ENCODE assay signal across 21 cellular contexts in the genomic region with DNA sequence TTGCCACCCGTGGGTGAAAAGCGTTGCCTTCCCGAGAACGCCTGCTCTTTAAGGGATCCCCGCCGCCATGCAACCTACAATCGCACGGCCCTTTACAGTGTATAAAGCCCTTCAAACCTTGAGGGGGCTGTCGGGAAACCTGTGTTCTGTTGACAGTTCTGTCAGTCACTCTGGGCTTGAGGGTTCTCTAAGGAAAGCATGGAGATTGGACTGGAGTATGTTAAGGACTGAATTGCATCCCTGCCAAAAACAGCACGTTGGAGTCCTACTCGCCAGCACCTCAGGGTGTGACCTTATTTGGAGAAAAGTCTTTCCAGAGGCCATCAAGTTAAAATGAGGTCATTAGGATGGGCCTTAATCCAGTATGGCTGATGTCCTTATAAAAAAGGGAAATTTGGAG.
A peak's percentile ranks its signal among the peaks of the same experiment; 100 is the strongest.
DNase-seq lines count a peak whose midpoint lies in the region; ATAC-seq and TF ChIP-seq lines count a peak whose summit lies in the region.
"Had no signal": no experiment of that assay in that cellular context is flagged by ENCODE, and none has a peak within 500 bp of the region (broad histone marks: within the 10 kb centered on the region; RNA-seq: fewer than 3 reads in every experiment).

No MANE protein-coding gene starts in this region.

- no peaks in the 10 kb centered on the region for H3K27me3 Mint-ChIP-seq in HFFc6 (ENCODE audit: insufficient read depth)
- H3K27me3 Mint-ChIP-seq in effector memory CD8-positive, alpha-beta T cell, result no peaks in the 10 kb centered on the region
- H3K27me3 Mint-ChIP-seq: B cell had no signal

- H3K4me3 Mint-ChIP-seq in HFFc6, result 0 out of 2 replicates have a peak overlapping the region, but pooled peaks have one; percentile 32
- H3K4me3 Mint-ChIP-seq in effector memory CD8-positive, alpha-beta T cell, result no peak overlapping the region
- H3K4me3 Mint-ChIP-seq: B cell had no signal

- ATAC-seq in effector memory CD8-positive, alpha-beta T cell (replicated peaks), result no peak
- no peak for ATAC-seq in HG03378 (IDR thresholded peaks at IDR 0.05; ENCODE audit: unreplicated experiment)
- ATAC-seq: Right ventricle myocardium inferior had no signal

- H3K9me3 ChIP-seq in neutrophil, result no peaks in the 10 kb centered on the region
- H3K9me3 ChIP-seq: sigmoid colon, transverse colon had no signal

- H3K4me1 ChIP-seq in neutrophil (ENCODE audit: control insufficient read depth in 1 of 2, insufficient read depth in 1 of 2, low read depth in 1 of 2, low read length in 1 of 2), result peaks cover 75 to 85% of the 10 kb centered on the region in 2 experiments

- H3K27ac ChIP-seq in neutrophil, result peak overlapping the region; percentile 91
- H3K27ac ChIP-seq: 22Rv1 had no signal

- H3K27me3 ChIP-seq in neutrophil, result no peaks in the 10 kb centered on the region
- H3K27me3 ChIP-seq: sigmoid colon, transverse colon had no signal

- DNase-seq in DMS 273 (lab: John Stamatoyannopoulos, UW; ENCODE audit: unreplicated experiment) (peak; percentile 10), DMS 273 treated with DMSO at 0.1 percent for 48 hours (lab: John Stamatoyannopoulos, UW) (no peak), HFFc6 (no peak), midbrain (lab: John Stamatoyannopoulos, UW) (no peak)
- no peak for DNase-seq in effector memory CD8-positive, alpha-beta T cell
- no peak for DNase-seq in stimulated activated CD8-positive, alpha-beta memory T cell treated with anti-CD3 and anti-CD28 coated beads, Interleukin-4, amount 100 ng/mL, for 48 hours
- DNase-seq: effector CD8-positive, alpha-beta T cell; GOT3; Kasumi-1; NCI-H1105; NCI-H69; posterior cingulate gyrus; sigmoid colon; stimulated activated naive CD4-positive, alpha-beta T cell treated with Interleukin-2 at 50 U/mL for 16 hours; SW 1271; transverse colon had no signal

- no peaks in the 10 kb centered on the region for H3K36me3 Mint-ChIP-seq in HFFc6 (ENCODE audit: low read depth)
- peaks cover 16% of the 10 kb centered on the region for H3K36me3 Mint-ChIP-seq in effector memory CD8-positive, alpha-beta T cell (ENCODE audit: insufficient read depth)

- no peaks in the 10 kb centered on the region for H3K36me3 ChIP-seq in neutrophil
- H3K36me3 ChIP-seq: sigmoid colon, transverse colon had no signal

- no peak for TF ChIP-seq CTCF in HFFc6 (IDR thresholded peaks at IDR 0.05)
- TF ChIP-seq CTCF in neutrophil (IDR thresholded peaks at IDR 0.05), result no peak

- peak overlapping the region; percentile 43; the same call in 1 of the 2 replicates for H3K27ac Mint-ChIP-seq in HFFc6
- H3K27ac Mint-ChIP-seq in effector memory CD8-positive, alpha-beta T cell, result peak overlapping the region; percentile 95 to 96
- H3K27ac Mint-ChIP-seq: B cell had no signal

- H3K4me3 ChIP-seq in neutrophil (ENCODE audit: low read depth in 1 of 2, low read length in 1 of 2), result no peak overlapping the region
- H3K4me3 ChIP-seq: sigmoid colon, transverse colon had no signal

- H3K9me3 Mint-ChIP-seq in HFFc6, result no peaks in the 10 kb centered on the region
- peaks cover 0 to 3% of the 10 kb centered on the region in 2 donors for H3K9me3 Mint-ChIP-seq in effector memory CD8-positive, alpha-beta T cell

- H3K4me1 Mint-ChIP-seq in HFFc6 (ENCODE audit: low read depth), result peaks cover 17% of the 10 kb centered on the region
- H3K4me1 Mint-ChIP-seq in effector memory CD8-positive, alpha-beta T cell (ENCODE audit: low read depth in 2 of 2), result peaks cover 38% of the 10 kb centered on the region in 2 donors
